Comparison of ENCODE assay signal across 18 cellular contexts in genomic region chr2:156784034-156784433, GRCh38.
DNase-seq lines count a peak whose midpoint lies in the region; ATAC-seq, FAIRE-seq and TF ChIP-seq lines count a peak whose summit lies in the region.
"Had no signal": no experiment of that assay in that cellular context is flagged by ENCODE, and none has a peak within 500 bp of the region (broad histone marks: within the 10 kb centered on the region; RNA-seq: fewer than 3 reads in every experiment).

No MANE protein-coding gene starts in this region.

- H3K4me3 ChIP-seq in SK-N-SH (ENCODE audit: low read depth in 2 of 2, low read length in 1 of 2), result no peak overlapping the region
- H3K4me3 ChIP-seq in small intestine (ENCODE audit: low read depth in 1 of 2, low read length in 2 of 2), result no peak overlapping the region
- H3K4me3 ChIP-seq: A549, body of pancreas, esophagus muscularis mucosa, heart right ventricle, tibial artery had no signal

- H3K4me2 ChIP-seq in SK-N-SH, result no peak overlapping the region
- H3K4me2 ChIP-seq: A549 had no signal

- 7% methylated on average over 3 of the region's 3 CpGs for WGBS in SK-N-SH (ENCODE audit: low lambda C conversion rate)
- WGBS in small intestine, 3 donors, result 16 to 38% (median 27%) methylated on average over 3 of the region's 3 CpGs

- TF ChIP-seq RAD21 in SK-N-SH (IDR thresholded peaks at IDR 0.05; ENCODE audit: low read length), result no peak

- H3K36me3 ChIP-seq in SK-N-SH (replicated peaks in 1 of 2; ENCODE audit: control insufficient read depth in 1 of 2, insufficient read depth in 2 of 2, low read length in 1 of 2) (no peaks in the 10 kb centered on the region), small intestine (ENCODE audit: control insufficient read depth in 2 of 2, insufficient read depth in 2 of 2, low read length in 2 of 2) (no peaks in the 10 kb centered on the region)
- H3K36me3 ChIP-seq: esophagus muscularis mucosa, heart right ventricle, tibial artery had no signal

- POLR2A ChIA-PET in SK-N-SH (lab: Yijun Ruan, JAX), result no interaction called here

- H3K9me3 ChIP-seq in SK-N-SH (no peaks in the 10 kb centered on the region), small intestine (ENCODE audit: control insufficient read depth, low read depth) (no peaks in the 10 kb centered on the region)
- H3K9me3 ChIP-seq: A549, body of pancreas, esophagus muscularis mucosa, tibial artery had no signal

- H3K9ac ChIP-seq in SK-N-SH, result no peak overlapping the region

- CTCF ChIA-PET in SK-N-SH (lab: Yijun Ruan, JAX), result interaction anchor here (0.6 to 1.1 kb wide), 2 partner anchors 21 to 1042 kb away, joined by 3 read pairs; no protein-coding TSS in a partner anchor

- H3K79me2 ChIP-seq in SK-N-SH (ENCODE audit: insufficient read depth), result no peaks in the 10 kb centered on the region

- DNase-seq in SK-N-SH, result peak; percentile 34
- DNase-seq in NCI-H2171 (lab: John Stamatoyannopoulos, UW), result peak; percentile 93
- DNase-seq in astrocyte of the hippocampus (ENCODE audit: low read depth, low spot score), result peak; percentile 36
- DNase-seq in small intestine, result peak; percentile 16
- DNase-seq in Ammon's horn (ENCODE audit: low spot score), result no peak
- DNase-seq in AG08395 (ENCODE audit: low spot score), result no peak
- DNase-seq: activated CD4-positive, alpha-beta T cell treated with anti-CD3 and anti-CD28 coated beads for 36 hours; activated CD8-positive, alpha-beta memory T cell treated with anti-CD3 and anti-CD28 coated beads, Interleukin-2, amount 50 U/mL, for 4 hours; activated naive CD4-positive, alpha-beta T cell treated with anti-CD3 and anti-CD28 coated beads, Interleukin-2, amount 50 U/mL, for 16 hours; body of pancreas; heart right ventricle; KG1; NCI-H1105 treated with DMSO at 0.1 percent for 48 hours; tibial artery had no signal

- peak in 1 of 2 experiments; percentile 28; a peak in 1 of 4 replicates for TF ChIP-seq EP300 in SK-N-SH (IDR thresholded peaks at IDR 0.05; ENCODE audit: borderline replicate concordance in 1 of 2, low read depth in 1 of 2, low read length in 1 of 2)

- no peaks in the 10 kb centered on the region for H4K20me1 ChIP-seq in SK-N-SH (ENCODE audit: insufficient read depth)

- no peak for FAIRE-seq in small intestine (lab: Jason Lieb, UNC)
- FAIRE-seq: A549 had no signal

- H3K9me2 ChIP-seq in SK-N-SH, result no peaks in the 10 kb centered on the region

- peaks cover 0 to 5% of the 10 kb centered on the region in 2 experiments; a peak in 2 of 4 replicates for H3K4me1 ChIP-seq in SK-N-SH (ENCODE audit: control insufficient read depth in 1 of 2, insufficient read depth in 2 of 2, low read depth in 1 of 2, low read length in 1 of 2)
- H3K4me1 ChIP-seq in small intestine (ENCODE audit: control insufficient read depth in 2 of 2, insufficient read depth in 1 of 2, low read depth in 1 of 2, low read length in 1 of 2), result no peaks in the 10 kb centered on the region
- H3K4me1 ChIP-seq: A549, body of pancreas, esophagus muscularis mucosa, heart right ventricle, tibial artery had no signal

- H3K27me3 ChIP-seq in SK-N-SH (ENCODE audit: insufficient read depth) (no peaks in the 10 kb centered on the region), small intestine (ENCODE audit: control insufficient read depth in 2 of 2, insufficient read depth in 2 of 2, low read length in 2 of 2) (no peaks in the 10 kb centered on the region)
- H3K27me3 ChIP-seq: body of pancreas, esophagus muscularis mucosa, heart right ventricle, tibial artery had no signal

- H2AFZ ChIP-seq in SK-N-SH (ENCODE audit: low read depth), result no peak overlapping the region

- H3F3A ChIP-seq in SK-N-SH (replicated peaks; ENCODE audit: insufficient read depth), result no peaks in the 10 kb centered on the region

- no peak for TF ChIP-seq CTCF in SK-N-SH (IDR thresholded peaks at IDR 0.05)

- no peak overlapping the region for H3K27ac ChIP-seq in SK-N-SH (ENCODE audit: low read depth in 2 of 2, low read length in 1 of 2)
- H3K27ac ChIP-seq in small intestine (ENCODE audit: low read depth in 1 of 2, low read length in 1 of 2), result no peak overlapping the region
- H3K27ac ChIP-seq: A549, body of pancreas, esophagus muscularis mucosa, heart right ventricle, tibial artery had no signal

- ATAC-seq in SK-N-SH treated with all-trans-retinoic acid at 6 μM for 48 hours (no peak; the same call in 2 of the 3 replicates), HG02610 (IDR thresholded peaks at IDR 0.05; ENCODE audit: unreplicated experiment) (no peak)
- ATAC-seq: A549; activated CD4-positive, alpha-beta T cell treated with anti-CD3 and anti-CD28 coated beads for 36 hours; body of pancreas had no signal

TF ChIP-seq in SK-N-SH, 30 proteins besides CTCF, POLR2A, EP300 and RAD21:
- TF ChIP-seq RFX5 (IDR thresholded peaks at IDR 0.05; ENCODE audit: low read length), result peak; percentile 66; the same call in 1 of the 2 replicates
- no peak for TF ChIP-seq TAF1 (IDR thresholded peaks at IDR 0.05; ENCODE audit: borderline replicate concordance, low read depth, low read length)
- TF ChIP-seq GATA2 (CRISPR knock-in tag; IDR thresholded peaks at IDR 0.05), result 0 out of 2 replicates have a peak, but pooled peaks have one; percentile 18

TF ChIP-seq in SK-N-SH treated with all-trans-retinoic acid at 6 μM for 48 hours, 23 proteins besides CTCF, POLR2A, EP300 and RAD21:
- TF ChIP-seq, protein P1, sequence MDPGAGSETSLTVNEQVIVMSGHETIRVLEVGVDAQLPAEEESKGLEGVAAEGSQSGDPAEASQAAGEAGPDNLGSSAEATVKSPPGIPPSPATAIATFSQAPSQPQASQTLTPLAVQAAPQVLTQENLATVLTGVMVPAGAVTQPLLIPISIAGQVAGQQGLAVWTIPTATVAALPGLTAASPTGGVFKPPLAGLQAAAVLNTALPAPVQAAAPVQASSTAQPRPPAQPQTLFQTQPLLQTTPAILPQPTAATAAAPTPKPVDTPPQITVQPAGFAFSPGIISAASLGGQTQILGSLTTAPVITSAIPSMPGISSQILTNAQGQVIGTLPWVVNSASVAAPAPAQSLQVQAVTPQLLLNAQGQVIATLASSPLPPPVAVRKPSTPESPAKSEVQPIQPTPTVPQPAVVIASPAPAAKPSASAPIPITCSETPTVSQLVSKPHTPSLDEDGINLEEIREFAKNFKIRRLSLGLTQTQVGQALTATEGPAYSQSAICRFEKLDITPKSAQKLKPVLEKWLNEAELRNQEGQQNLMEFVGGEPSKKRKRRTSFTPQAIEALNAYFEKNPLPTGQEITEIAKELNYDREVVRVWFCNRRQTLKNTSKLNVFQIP (CRISPR knock-in tag; IDR thresholded peaks at IDR 0.05; ENCODE audit: borderline replicate concordance, low read depth), result no peak
- TF ChIP-seq ZC3H10 (CRISPR knock-in tag; IDR thresholded peaks at IDR 0.05), result no peak
TF ChIP-seq in SK-N-SH treated with all-trans-retinoic acid at 6 μM for 48 hours: peak in this region for 0.

Comparison
In these comparisons a context has a peak if more than half of its experiments do, and no peak if none do; other contexts are left out.
1. DNase-seq: peak in SK-N-SH (single experiment), NCI-H2171 (single experiment), astrocyte of the hippocampus (single experiment) and small intestine (single experiment); none in Ammon's horn (single experiment) and AG08395 (single experiment).